ENCODE assay signal across 14 cellular contexts in the genomic region with DNA sequence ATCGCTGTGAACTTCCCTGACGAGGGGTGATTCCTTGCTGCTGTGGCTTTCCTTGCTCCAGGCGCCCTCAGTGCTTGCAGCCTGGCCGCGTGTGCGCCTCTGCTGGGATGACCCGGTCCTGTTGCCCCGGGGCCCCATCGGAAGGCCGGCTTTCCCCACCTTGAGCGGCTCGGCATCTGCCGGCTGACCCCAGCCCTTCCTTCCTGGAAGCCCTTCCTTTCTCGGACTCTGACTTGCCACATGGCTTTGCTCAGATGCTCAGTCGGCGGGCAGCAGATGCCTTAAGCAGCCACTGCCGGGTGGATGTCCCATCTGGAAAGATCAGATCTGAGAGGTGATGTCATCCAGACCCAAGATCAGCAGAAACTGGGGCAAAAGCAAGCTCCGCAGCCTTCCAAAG.
DNase-seq lines count a peak whose midpoint lies in the region; ATAC-seq, FAIRE-seq and TF ChIP-seq lines count a peak whose summit lies in the region.
"Had no signal": no experiment of that assay in that cellular context is flagged by ENCODE, and none has a peak within 500 bp of the region (broad histone marks: within the 10 kb centered on the region; RNA-seq: fewer than 3 reads in every experiment).

No MANE protein-coding gene starts in this region.

- H3K27ac ChIP-seq in HUES48 (ENCODE audit: low read depth, low read length) (peak overlapping the region; percentile 61), HepG2 (ENCODE audit: extremely low read length, insufficient read depth, low read length) (no peak overlapping the region)
- H3K27ac ChIP-seq: epithelial cell of prostate, parathyroid adenoma had no signal

- no peak for ATAC-seq in HepG2
- ATAC-seq in HG03025 (IDR thresholded peaks at IDR 0.05; ENCODE audit: low FRiP score, unreplicated experiment) = no peak

- H3K4me3 ChIP-seq in HUES48 (ENCODE audit: low read depth, low read length) (no peak overlapping the region), HepG2 (replicated peaks in 1 of 3; ENCODE audit: insufficient read depth in 1 of 3, low read depth in 2 of 3, low read length in 3 of 3) (no peak overlapping the region)

- 44% methylated on average over 17 of the region's 18 CpGs for WGBS in HepG2 (ENCODE audit: low lambda C conversion rate)

- H3K27me3 ChIP-seq in HUES48 (ENCODE audit: control insufficient read depth, insufficient read depth, low read length) (no peaks in the 10 kb centered on the region), HepG2 (ENCODE audit: control insufficient read depth in 1 of 2, insufficient read depth in 2 of 2, low read length in 2 of 2) (peaks cover 13 to 65% of the 10 kb centered on the region in 2 experiments; a peak in 4 of 5 replicates)

- H3K9me3 ChIP-seq in HUES48 (ENCODE audit: control insufficient read depth, insufficient read depth, low read length) (no peaks in the 10 kb centered on the region), HepG2 (ENCODE audit: low read length) (no peaks in the 10 kb centered on the region)

- TF ChIP-seq CTCF in AG09319 (IDR thresholded peaks at IDR 0.05; ENCODE audit: low read depth, low read length) = no peak
- TF ChIP-seq CTCF in HepG2 (CRISPR knock-in tag; IDR thresholded peaks at IDR 0.05) = no peak

- intact Hi-C loops in HepG2 (cut with micrococcal nuclease; ENCODE audit: unreplicated experiment) = no loop called here

- DNase-seq in AG09319 (ENCODE audit: extremely low read depth, low read depth) = peak; percentile 14
- DNase-seq in dermis blood vessel endothelial cell = peak; percentile 84
- DNase-seq in HepG2 (ENCODE audit: low spot score) = no peak
- DNase-seq in activated naive CD4-positive, alpha-beta T cell treated with anti-CD3 and anti-CD28 coated beads, Interleukin-2, amount 50 U/mL, for 16 hours = no peak
- no peak for DNase-seq in NCI-H2029 (lab: John Stamatoyannopoulos, UW)
- DNase-seq in GM19238 (ENCODE audit: insufficient read length, low spot score) = no peak
- DNase-seq: caudate nucleus, midbrain, NCI-H226 had no signal

- no peaks in the 10 kb centered on the region for H3K79me2 ChIP-seq in HepG2 (ENCODE audit: insufficient read depth, low read length)
- H3K79me2 ChIP-seq: parathyroid adenoma had no signal

- POLR2A ChIA-PET in HepG2 (lab: Yijun Ruan, JAX) = no interaction called here

- H3K4me1 ChIP-seq in HUES48 (ENCODE audit: control insufficient read depth, insufficient read depth, low read length) (peaks cover 20% of the 10 kb centered on the region; the same call in 1 of the 2 replicates), HepG2 (ENCODE audit: insufficient read depth, low read length) (peaks cover 10% of the 10 kb centered on the region)

- BruUV-seq in HepG2 (replicated peaks; lab: Mats Ljungman, UMichigan) = no TSS peak

- no peak overlapping the region for H2AFZ ChIP-seq in HepG2 (ENCODE audit: low read length)
- H2AFZ ChIP-seq: parathyroid adenoma had no signal

- TF ChIP-seq EP300 in HepG2 (IDR thresholded peaks at IDR 0.05; ENCODE audit: low read depth in 2 of 2, low read length in 2 of 2) (no peak), HepG2 (CRISPR knock-in tag; IDR thresholded peaks at IDR 0.05; ENCODE audit: borderline replicate concordance) (no peak)

- no peak for FAIRE-seq in HepG2 (lab: Jason Lieb, UNC)
- FAIRE-seq: D721Med had no signal

- CTCF ChIA-PET in HepG2 (lab: Yijun Ruan, JAX; ENCODE audit: low intra/inter-chr PET ratio, low total read pairs) = no interaction called here

- H4K20me1 ChIP-seq in HepG2 (ENCODE audit: insufficient read depth, low read length) = no peaks in the 10 kb centered on the region

- no peak overlapping the region for H3K4me2 ChIP-seq in HepG2 (ENCODE audit: low read depth, low read length)

- in situ Hi-C loops in HepG2 (cut with HindIII; ENCODE audit: extremely low pct_ligation_motif_present, low pct_unique_long_range_greater_than_20kb) = no loop called here

- TF ChIP-seq RAD21 in HepG2 (CRISPR knock-in tag; IDR thresholded peaks at IDR 0.05) = no peak

- TF ChIP-seq POLR2A in HepG2 (IDR thresholded peaks at IDR 0.05; ENCODE audit: insufficient read depth in 1 of 2, low read depth in 2 of 2, low read length in 2 of 2) = no peak

- H3K9ac ChIP-seq in HUES48 (ENCODE audit: low read depth, low read length) = no peak overlapping the region
- no peak overlapping the region for H3K9ac ChIP-seq in HepG2 (ENCODE audit: insufficient read depth, low read depth, low read length)
- H3K9ac ChIP-seq: parathyroid adenoma had no signal

- no peaks in the 10 kb centered on the region for H3K36me3 ChIP-seq in HUES48 (ENCODE audit: control insufficient read depth, insufficient read depth, low read length)
- no peaks in the 10 kb centered on the region for H3K36me3 ChIP-seq in HepG2 (replicated peaks in 1 of 2; ENCODE audit: control insufficient read depth in 1 of 2, insufficient read depth in 2 of 2, low read length in 2 of 2)

TF ChIP-seq in HepG2, 621 proteins besides CTCF, POLR2A, EP300 and RAD21:
- TF ChIP-seq, protein P1, sequence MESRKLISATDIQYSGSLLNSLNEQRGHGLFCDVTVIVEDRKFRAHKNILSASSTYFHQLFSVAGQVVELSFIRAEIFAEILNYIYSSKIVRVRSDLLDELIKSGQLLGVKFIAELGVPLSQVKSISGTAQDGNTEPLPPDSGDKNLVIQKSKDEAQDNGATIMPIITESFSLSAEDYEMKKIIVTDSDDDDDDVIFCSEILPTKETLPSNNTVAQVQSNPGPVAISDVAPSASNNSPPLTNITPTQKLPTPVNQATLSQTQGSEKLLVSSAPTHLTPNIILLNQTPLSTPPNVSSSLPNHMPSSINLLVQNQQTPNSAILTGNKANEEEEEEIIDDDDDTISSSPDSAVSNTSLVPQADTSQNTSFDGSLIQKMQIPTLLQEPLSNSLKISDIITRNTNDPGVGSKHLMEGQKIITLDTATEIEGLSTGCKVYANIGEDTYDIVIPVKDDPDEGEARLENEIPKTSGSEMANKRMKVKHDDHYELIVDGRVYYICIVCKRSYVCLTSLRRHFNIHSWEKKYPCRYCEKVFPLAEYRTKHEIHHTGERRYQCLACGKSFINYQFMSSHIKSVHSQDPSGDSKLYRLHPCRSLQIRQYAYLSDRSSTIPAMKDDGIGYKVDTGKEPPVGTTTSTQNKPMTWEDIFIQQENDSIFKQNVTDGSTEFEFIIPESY (CRISPR knock-in tag; IDR thresholded peaks at IDR 0.05) = peak; percentile 64; the same call in 1 of the 2 replicates
- TF ChIP-seq ATF7 (IDR thresholded peaks at IDR 0.05) (peak; percentile 59), ATF7 (CRISPR knock-in tag; IDR thresholded peaks at IDR 0.05) (no peak)
- TF ChIP-seq, protein P2, sequence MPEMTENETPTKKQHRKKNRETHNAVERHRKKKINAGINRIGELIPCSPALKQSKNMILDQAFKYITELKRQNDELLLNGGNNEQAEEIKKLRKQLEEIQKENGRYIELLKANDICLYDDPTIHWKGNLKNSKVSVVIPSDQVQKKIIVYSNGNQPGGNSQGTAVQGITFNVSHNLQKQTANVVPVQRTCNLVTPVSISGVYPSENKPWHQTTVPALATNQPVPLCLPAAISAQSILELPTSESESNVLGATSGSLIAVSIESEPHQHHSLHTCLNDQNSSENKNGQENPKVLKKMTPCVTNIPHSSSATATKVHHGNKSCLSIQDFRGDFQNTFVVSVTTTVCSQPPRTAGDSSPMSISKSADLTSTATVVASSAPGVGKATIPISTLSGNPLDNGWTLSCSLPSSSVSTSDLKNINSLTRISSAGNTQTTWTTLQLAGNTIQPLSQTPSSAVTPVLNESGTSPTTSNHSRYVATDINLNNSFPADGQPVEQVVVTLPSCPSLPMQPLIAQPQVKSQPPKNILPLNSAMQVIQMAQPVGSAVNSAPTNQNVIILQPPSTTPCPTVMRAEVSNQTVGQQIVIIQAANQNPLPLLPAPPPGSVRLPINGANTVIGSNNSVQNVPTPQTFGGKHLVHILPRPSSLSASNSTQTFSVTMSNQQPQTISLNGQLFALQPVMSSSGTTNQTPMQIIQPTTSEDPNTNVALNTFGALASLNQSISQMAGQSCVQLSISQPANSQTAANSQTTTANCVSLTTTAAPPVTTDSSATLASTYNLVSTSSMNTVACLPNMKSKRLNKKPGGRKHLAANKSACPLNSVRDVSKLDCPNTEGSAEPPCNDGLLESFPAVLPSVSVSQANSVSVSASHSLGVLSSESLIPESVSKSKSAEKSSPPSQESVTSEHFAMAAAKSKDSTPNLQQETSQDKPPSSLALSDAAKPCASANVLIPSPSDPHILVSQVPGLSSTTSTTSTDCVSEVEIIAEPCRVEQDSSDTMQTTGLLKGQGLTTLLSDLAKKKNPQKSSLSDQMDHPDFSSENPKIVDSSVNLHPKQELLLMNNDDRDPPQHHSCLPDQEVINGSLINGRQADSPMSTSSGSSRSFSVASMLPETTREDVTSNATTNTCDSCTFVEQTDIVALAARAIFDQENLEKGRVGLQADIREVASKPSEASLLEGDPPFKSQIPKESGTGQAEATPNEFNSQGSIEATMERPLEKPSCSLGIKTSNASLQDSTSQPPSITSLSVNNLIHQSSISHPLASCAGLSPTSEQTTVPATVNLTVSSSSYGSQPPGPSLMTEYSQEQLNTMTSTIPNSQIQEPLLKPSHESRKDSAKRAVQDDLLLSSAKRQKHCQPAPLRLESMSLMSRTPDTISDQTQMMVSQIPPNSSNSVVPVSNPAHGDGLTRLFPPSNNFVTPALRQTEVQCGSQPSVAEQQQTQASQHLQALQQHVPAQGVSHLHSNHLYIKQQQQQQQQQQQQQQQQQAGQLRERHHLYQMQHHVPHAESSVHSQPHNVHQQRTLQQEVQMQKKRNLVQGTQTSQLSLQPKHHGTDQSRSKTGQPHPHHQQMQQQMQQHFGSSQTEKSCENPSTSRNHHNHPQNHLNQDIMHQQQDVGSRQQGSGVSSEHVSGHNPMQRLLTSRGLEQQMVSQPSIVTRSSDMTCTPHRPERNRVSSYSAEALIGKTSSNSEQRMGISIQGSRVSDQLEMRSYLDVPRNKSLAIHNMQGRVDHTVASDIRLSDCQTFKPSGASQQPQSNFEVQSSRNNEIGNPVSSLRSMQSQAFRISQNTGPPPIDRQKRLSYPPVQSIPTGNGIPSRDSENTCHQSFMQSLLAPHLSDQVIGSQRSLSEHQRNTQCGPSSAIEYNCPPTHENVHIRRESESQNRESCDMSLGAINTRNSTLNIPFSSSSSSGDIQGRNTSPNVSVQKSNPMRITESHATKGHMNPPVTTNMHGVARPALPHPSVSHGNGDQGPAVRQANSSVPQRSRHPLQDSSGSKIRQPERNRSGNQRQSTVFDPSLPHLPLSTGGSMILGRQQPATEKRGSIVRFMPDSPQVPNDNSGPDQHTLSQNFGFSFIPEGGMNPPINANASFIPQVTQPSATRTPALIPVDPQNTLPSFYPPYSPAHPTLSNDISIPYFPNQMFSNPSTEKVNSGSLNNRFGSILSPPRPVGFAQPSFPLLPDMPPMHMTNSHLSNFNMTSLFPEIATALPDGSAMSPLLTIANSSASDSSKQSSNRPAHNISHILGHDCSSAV (CRISPR knock-in tag; IDR thresholded peaks at IDR 0.05; ENCODE audit: borderline replicate concordance) = no peak

Comparison
In these comparisons a context has a peak if more than half of its experiments do, and no peak if none do; other contexts are left out.
1. DNase-seq: peak in AG09319 (single experiment) and dermis blood vessel endothelial cell (single experiment); none in HepG2 (single experiment), activated naive CD4-positive, alpha-beta T cell treated with anti-CD3 and anti-CD28 coated beads, Interleukin-2, amount 50 U/mL, for 16 hours (single experiment), NCI-H2029 (single experiment) and GM19238 (single experiment).